In genomic region chr19:42250249-42250665, GRCh38 we compare ENCODE assay signal across 1 cellular context.
TF ChIP-seq lines count a peak whose summit lies in the region.

No MANE protein-coding gene starts in this region.

TF ChIP-seq in A549, 52 proteins besides CTCF, POLR2A, EP300 and RAD21 (continued from another document):
- TF ChIP-seq MAZ (IDR thresholded peaks at IDR 0.05; ENCODE audit: borderline replicate concordance, low read depth, low read length) (no peak), RARB (CRISPR knock-in tag; IDR thresholded peaks at IDR 0.05) (no peak), JUNB (IDR thresholded peaks at IDR 0.05) (no peak), RFX5 (IDR thresholded peaks at IDR 0.05) (no peak), CBX8 (IDR thresholded peaks at IDR 0.05) (no peak), BCL3 (IDR thresholded peaks at IDR 0.05) (no peak), HEYL (CRISPR knock-in tag; IDR thresholded peaks at IDR 0.05) (no peak)
- TF ChIP-seq, protein P1, sequence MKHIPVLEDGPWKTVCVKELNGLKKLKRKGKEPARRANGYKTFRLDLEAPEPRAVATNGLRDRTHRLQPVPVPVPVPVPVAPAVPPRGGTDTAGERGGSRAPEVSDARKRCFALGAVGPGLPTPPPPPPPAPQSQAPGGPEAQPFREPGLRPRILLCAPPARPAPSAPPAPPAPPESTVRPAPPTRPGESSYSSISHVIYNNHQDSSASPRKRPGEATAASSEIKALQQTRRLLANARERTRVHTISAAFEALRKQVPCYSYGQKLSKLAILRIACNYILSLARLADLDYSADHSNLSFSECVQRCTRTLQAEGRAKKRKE (CRISPR knock-in tag; IDR thresholded peaks at IDR 0.05; ENCODE audit: low read depth): no peak
